In genomic region chr1:182101415-182102041, GRCh38 we compare ENCODE assay signal across 18 cellular contexts. TPM values are rescaled to one million over a fixed set of nuclear protein-coding genes. Genes with fewer than 3 reads are reported as not detected.
A peak's percentile ranks its signal among the peaks of the same experiment; 100 is the strongest.
DNase-seq lines count a peak whose midpoint lies in the region; ATAC-seq, FAIRE-seq and TF ChIP-seq lines count a peak whose summit lies in the region.
"Had no signal": no experiment of that assay in that cellular context is flagged by ENCODE, and none has a peak within 500 bp of the region (broad histone marks: within the 10 kb centered on the region; RNA-seq: fewer than 3 reads in every experiment).

No MANE protein-coding gene starts in this region.

- no peaks in the 10 kb centered on the region for H3K23me2 ChIP-seq in H1 (ENCODE audit: low read depth, low read length)

- intact Hi-C loops in cardiac septum (cut with DNase I): no loop called here
- intact Hi-C loops in activated naive CD4-positive, alpha-beta T cell treated with anti-CD3 and anti-CD28 coated beads for 36 hours (cut with micrococcal nuclease): no loop called here
- intact Hi-C loops in Right ventricle myocardium superior (cut with DNase I): no loop called here

- H3K4me3 ChIP-seq in cardiac muscle cell: no peak overlapping the region
- H3K4me3 ChIP-seq in H1 (ENCODE audit: extremely low read depth in 1 of 4, insufficient read depth in 2 of 4, low read depth in 3 of 4, low read length in 4 of 4): peak overlapping the region in 1 of 4 experiments; percentile 41; a peak in 1 of 8 replicates
- H3K4me3 ChIP-seq in mesodermal cell (ENCODE audit: extremely low read depth, insufficient read depth, low read length, poor library complexity, severe bottlenecking): no peak overlapping the region
- H3K4me3 ChIP-seq: GM12878, K562, upper lobe of left lung had no signal

- H3K56ac ChIP-seq in H1 (replicated peaks; ENCODE audit: insufficient read length, low read depth, low read length): no peak overlapping the region

- peak overlapping the region; percentile 97; the same call in 1 of the 2 replicates for H2BK5ac ChIP-seq in H1 (ENCODE audit: low read depth, low read length)

- H3K9me3 ChIP-seq in cardiac muscle cell (ENCODE audit: low read depth): no peaks in the 10 kb centered on the region
- no peaks in the 10 kb centered on the region; a peak in 1 of 4 replicates for H3K9me3 ChIP-seq in H1 (ENCODE audit: insufficient read depth in 2 of 2, low read depth in 1 of 2, low read length in 1 of 2)
- H3K9me3 ChIP-seq in mesodermal cell (ENCODE audit: control insufficient read depth, low read length): no peaks in the 10 kb centered on the region

- TF ChIP-seq POLR2A in H1 (IDR thresholded peaks at IDR 0.05; ENCODE audit: control extremely low read depth in 1 of 2, low read depth in 2 of 2, low read length in 2 of 2): peak; percentile 40 to 48; a peak in 2 of 3 replicates

- no peaks in the 10 kb centered on the region for H3K36me3 Mint-ChIP-seq in activated naive CD4-positive, alpha-beta T cell treated with anti-CD3 and anti-CD28 coated beads for 36 hours (ENCODE audit: low read depth)
- H3K36me3 Mint-ChIP-seq in activated CD4-positive, alpha-beta memory T cell treated with anti-CD3 and anti-CD28 coated beads, Interleukin-2, amount 10 ng/mL, durations not matched to agents 7 days and 5 days (ENCODE audit: low read depth): peaks cover 3% of the 10 kb centered on the region

- peak overlapping the region; percentile 60 for H2BK12ac ChIP-seq in H1 (ENCODE audit: low read depth, low read length)

- CTCF ChIA-PET in H1 (lab: Charles Lee; ENCODE audit: partially characterized antibody): interaction anchor here (0.9 to 2.3 kb wide), 9 partner anchors 10 to 356 kb away, joined by 3 to 7 read pairs (median 5); no protein-coding TSS in a partner anchor
- CTCF ChIA-PET in activated naive CD4-positive, alpha-beta T cell treated with anti-CD3 and anti-CD28 coated beads for 36 hours (lab: Charles Lee): no interaction called here
- CTCF ChIA-PET in activated CD4-positive, alpha-beta memory T cell treated with anti-CD3 and anti-CD28 coated beads, Interleukin-2, amount 10 ng/mL, durations not matched to agents 7 days and 5 days (lab: Charles Lee): no interaction called here

- no peak for TF ChIP-seq CTCF in cardiac muscle cell (IDR thresholded peaks at IDR 0.05; ENCODE audit: low read depth, low read length)
- no peak for TF ChIP-seq CTCF in H1 (IDR thresholded peaks at IDR 0.05; ENCODE audit: control extremely low read depth in 1 of 3, insufficient read depth in 1 of 3, low read depth in 1 of 3, low read length in 3 of 3)

- H3K4me1 Mint-ChIP-seq in activated naive CD4-positive, alpha-beta T cell treated with anti-CD3 and anti-CD28 coated beads for 36 hours (ENCODE audit: low read depth): no peaks in the 10 kb centered on the region
- peaks cover 4% of the 10 kb centered on the region for H3K4me1 Mint-ChIP-seq in activated CD4-positive, alpha-beta memory T cell treated with anti-CD3 and anti-CD28 coated beads, Interleukin-2, amount 10 ng/mL, durations not matched to agents 7 days and 5 days

- no peaks in the 10 kb centered on the region for H3K27me3 ChIP-seq in cardiac muscle cell
- H3K27me3 ChIP-seq in H1 (replicated peaks in 1 of 4; ENCODE audit: control insufficient read depth in 3 of 4, extremely low read depth in 1 of 4, insufficient read depth in 3 of 4, low read length in 3 of 4): no peaks in the 10 kb centered on the region
- H3K27me3 ChIP-seq: upper lobe of left lung had no signal

- no peak overlapping the region for H4K8ac ChIP-seq in H1 (ENCODE audit: extremely low read depth, insufficient read depth, low read length)

- H3K27ac ChIP-seq in cardiac muscle cell: peak overlapping the region; percentile 11
- H3K27ac ChIP-seq in H1 (ENCODE audit: low read depth, low read length): peak overlapping the region; percentile 79; the same call in 1 of the 2 replicates
- H3K27ac ChIP-seq in mesodermal cell (ENCODE audit: low read depth, low read length, severe bottlenecking): peak overlapping the region; percentile 6
- H3K27ac ChIP-seq: upper lobe of left lung had no signal

- H4K5ac ChIP-seq in H1 (ENCODE audit: insufficient read length, low read depth, low read length): peak overlapping the region; percentile 90

- no peak overlapping the region for H3K14ac ChIP-seq in H1 (ENCODE audit: insufficient read length)

- H3K27ac Mint-ChIP-seq in activated naive CD4-positive, alpha-beta T cell treated with anti-CD3 and anti-CD28 coated beads for 36 hours: no peak overlapping the region
- H3K27ac Mint-ChIP-seq in activated CD4-positive, alpha-beta memory T cell treated with anti-CD3 and anti-CD28 coated beads, Interleukin-2, amount 10 ng/mL, durations not matched to agents 7 days and 5 days: no peak overlapping the region
- H3K27ac Mint-ChIP-seq: activated T-helper 2 cell treated with anti-CD3 and anti-CD28 coated beads, Interferon-gamma antibody, Interleukin-2, Interleukin-4, amounts not matched to agents 10 μg/mL and 5 μg/mL and 100 μg/mL, durations not matched to agents 14 hours and 24 hours and 36 hours had no signal

- H3K36me3 ChIP-seq in cardiac muscle cell (no peaks in the 10 kb centered on the region), H1 (ENCODE audit: control insufficient read depth in 2 of 4, insufficient read depth in 4 of 4, low read length in 3 of 4) (no peaks in the 10 kb centered on the region; a peak in 1 of 8 replicates), mesodermal cell (ENCODE audit: control insufficient read depth, insufficient read depth, low read length) (no peaks in the 10 kb centered on the region)
- H3K36me3 ChIP-seq: upper lobe of left lung had no signal

- H2BK15ac ChIP-seq in H1 (ENCODE audit: low read length): no peak overlapping the region

- H3K4me2 ChIP-seq in H1 (ENCODE audit: insufficient read depth in 1 of 2, low read depth in 2 of 2, low read length in 2 of 2): peak overlapping the region; percentile 39 to 51

- H3K9ac ChIP-seq in H1 (replicated peaks in 1 of 4; ENCODE audit: extremely low read depth in 1 of 4, low read depth in 3 of 4, low read length in 3 of 4): no peak overlapping the region; a peak in 1 of 7 replicates

- no peaks in the 10 kb centered on the region for H3K27me3 Mint-ChIP-seq in activated naive CD4-positive, alpha-beta T cell treated with anti-CD3 and anti-CD28 coated beads for 36 hours (ENCODE audit: low read depth)
- H3K27me3 Mint-ChIP-seq in activated CD4-positive, alpha-beta memory T cell treated with anti-CD3 and anti-CD28 coated beads, Interleukin-2, amount 10 ng/mL, durations not matched to agents 7 days and 5 days: peaks cover 56% of the 10 kb centered on the region

- no peak overlapping the region for H3K23ac ChIP-seq in H1 (ENCODE audit: insufficient read length)

- no peaks in the 10 kb centered on the region for H3K79me2 ChIP-seq in H1 (ENCODE audit: control insufficient read depth in 1 of 2, insufficient read depth in 2 of 2, low read length in 2 of 2)

- no peak overlapping the region for H2AK5ac ChIP-seq in H1 (ENCODE audit: low read depth, low read length)

- peaks cover 4% of the 10 kb centered on the region for H3K9me3 Mint-ChIP-seq in activated naive CD4-positive, alpha-beta T cell treated with anti-CD3 and anti-CD28 coated beads for 36 hours
- H3K9me3 Mint-ChIP-seq in activated CD4-positive, alpha-beta memory T cell treated with anti-CD3 and anti-CD28 coated beads, Interleukin-2, amount 10 ng/mL, durations not matched to agents 7 days and 5 days: peaks cover 2% of the 10 kb centered on the region

- DNase-seq in cardiac muscle cell (ENCODE audit: low read depth in 1 of 2, low spot score in 1 of 2) (peak in 1 of 2 donors; percentile 42), cardiac septum (ENCODE audit: low spot score) (no peak), H1 (ENCODE audit: low read depth in 1 of 2, low spot score in 2 of 2) (peak; percentile 76 to 92), Right ventricle myocardium superior (no peak)
- no peak for DNase-seq in activated naive CD4-positive, alpha-beta T cell treated with anti-CD3 and anti-CD28 coated beads for 36 hours
- no peak for DNase-seq in stimulated activated CD4-positive, alpha-beta T cell treated with anti-CD3 and anti-CD28 coated beads, Interleukin-4, amount 100 ng/mL, for 1 hour
- DNase-seq in activated CD4-positive, alpha-beta memory T cell treated with anti-CD3 and anti-CD28 coated beads, Interleukin-2, amount 10 ng/mL, durations not matched to agents 7 days and 5 days: no peak
- DNase-seq: activated CD4-positive, alpha-beta T cell treated with anti-CD3 and anti-CD28 coated beads for 4 hours; DMS 273 treated with DMSO at 0.1 percent for 48 hours; hippocampal formation; T-helper 1 cell; upper lobe of left lung had no signal

- peak overlapping the region; percentile 83 for H2BK20ac ChIP-seq in H1 (ENCODE audit: low read length)

- peak; percentile 98 for FAIRE-seq in H1 (lab: Jason Lieb, UNC)
- FAIRE-seq: GM12878, K562 had no signal

- H3K4ac ChIP-seq in H1 (replicated peaks; ENCODE audit: insufficient read length, low read depth, low read length): no peak overlapping the region

- peak overlapping the region; percentile 86 for H2BK120ac ChIP-seq in H1 (replicated peaks; ENCODE audit: low read depth, low read length)

- no peaks in the 10 kb centered on the region for H4K20me1 ChIP-seq in H1 (replicated peaks in 1 of 2; ENCODE audit: control insufficient read depth in 1 of 2, insufficient read depth in 2 of 2, low read length in 2 of 2)

- no peak for ATAC-seq in Right ventricle myocardium superior (ENCODE audit: poor library complexity)
- ATAC-seq: GM12878, K562 had no signal

- no peak overlapping the region for H4K91ac ChIP-seq in H1 (replicated peaks; ENCODE audit: insufficient read length, low read length)

- POLR2A ChIA-PET in H1 (lab: Charles Lee; ENCODE audit: partially characterized antibody): interaction anchor here (0.7 to 2.7 kb wide), 12 partner anchors 8 to 295 kb away, joined by 3 to 17 read pairs (median 4); partner anchors contain the start of gene GLUL
- POLR2A ChIA-PET in activated CD4-positive, alpha-beta memory T cell treated with anti-CD3 and anti-CD28 coated beads, Interleukin-2, amount 10 ng/mL, durations not matched to agents 7 days and 5 days (lab: Charles Lee): no interaction called here

- no peak overlapping the region for H3K4me3 Mint-ChIP-seq in activated naive CD4-positive, alpha-beta T cell treated with anti-CD3 and anti-CD28 coated beads for 36 hours
- H3K4me3 Mint-ChIP-seq in activated CD4-positive, alpha-beta memory T cell treated with anti-CD3 and anti-CD28 coated beads, Interleukin-2, amount 10 ng/mL, durations not matched to agents 7 days and 5 days: no peak overlapping the region

- peak; percentile 33 to 98 for TF ChIP-seq EP300 in H1 (IDR thresholded peaks at IDR 0.05; ENCODE audit: borderline replicate concordance in 1 of 2, low read depth in 2 of 2, low read length in 2 of 2)

- H3K4me1 ChIP-seq in cardiac muscle cell (ENCODE audit: low read depth) (peaks cover 6% of the 10 kb centered on the region), H1 (replicated peaks in 1 of 4; ENCODE audit: control insufficient read depth in 3 of 4, insufficient read depth in 4 of 4, low read length in 3 of 4) (peaks cover 2 to 13% (median 11%) of the 10 kb centered on the region in 4 experiments; a peak in 6 of 7 replicates), mesodermal cell (ENCODE audit: control insufficient read depth, insufficient read depth, low read length, poor library complexity, severe bottlenecking) (peaks cover 11% of the 10 kb centered on the region)
- H3K4me1 ChIP-seq: upper lobe of left lung had no signal

- peak overlapping the region; percentile 51; the same call in 1 of the 2 replicates for H3K18ac ChIP-seq in H1 (ENCODE audit: extremely low read depth, low read length)

- peak in 1 of 2 experiments; percentile 22; a peak in 2 of 4 replicates for TF ChIP-seq RAD21 in H1 (IDR thresholded peaks at IDR 0.05 in 1 of 2, conservative IDR thresholded peaks at IDR 0.05 in 1 of 2; ENCODE audit: low read depth in 2 of 2, low read length in 2 of 2)

- WGBS in H1 (ENCODE audit: extremely low coverage in 1 of 2, insufficient coverage in 1 of 2, insufficient read length in 1 of 2, insufficient replicate concordance in 2 of 2, low coverage in 1 of 2, low lambda C conversion rate in 2 of 2, missing lambda C conversion rate in 1 of 2), 2 experiments: 6% methylated on average over 8 of the region's 8 CpGs; no CpG with 5 or more reads in 1 of the 2 experiments
- 18 to 20% methylated on average over 2 to 3 of the region's 8 CpGs for WGBS in mesodermal cell (ENCODE audit: insufficient coverage in 2 of 2), 2 experiments

- no peak overlapping the region for H2AFZ ChIP-seq in H1 (ENCODE audit: low read length)

- no peaks in the 10 kb centered on the region for H3K79me1 ChIP-seq in H1 (ENCODE audit: low read depth, low read length)

RNA-seq across cellular contexts. Expression of gene ZNF648, which starts 40.0 kb away (rescaled TPM):
- total RNA-seq in cardiac muscle cell (0.12 and 0.39 TPM in 2 replicates), cardiac septum (not detected), Right ventricle myocardium superior (not detected)
- polyA plus RNA-seq in cardiac muscle cell (not detected in 2 replicates), H1 (2011; rRNA removed) (0.53 and 0.64 TPM in 2 replicates)
- total RNA-seq in H1 (2021; fragmentation: NEBNext Ultra II Directional; extraction: Animal tissue kit (Norgen Biotek cat#: 25700)): 0.20 and 0.23 TPM in 2 replicates
- 0.49 TPM for polyA plus RNA-seq in H1 (2011; cell fraction: cytosol; rRNA removed)
- polyA plus RNA-seq in H1 (2011; cell fraction: nucleus; rRNA removed): 0.90 TPM
- polyA plus RNA-seq in H1 (2012, experiment 1 of 2): 0.12 to 0.20 TPM (median 0.18 TPM) in 4 replicates
- 0.04 TPM for polyA plus RNA-seq in H1 (2012, experiment 2 of 2)
- 0.22 TPM for polyA plus RNA-seq in H1 (2013, experiment 1 of 2)
- 0.20 TPM for polyA plus RNA-seq in H1 (2013, experiment 2 of 2)
- polyA minus RNA-seq in H1 (2011; rRNA and poly(A)+ RNA removed): 1.3 and 1.6 TPM in 2 replicates
- 0.88 TPM for polyA minus RNA-seq in H1 (2011; cell fraction: cytosol; rRNA and poly(A)+ RNA removed)
- 2.3 TPM for polyA minus RNA-seq in H1 (2011; cell fraction: nucleus; rRNA and poly(A)+ RNA removed)
- not detected for polyA plus RNA-seq in mesodermal cell (2013, experiment 1 of 2)
- polyA plus RNA-seq in mesodermal cell (2013, experiment 2 of 2): not detected
- not detected for total RNA-seq in activated naive CD4-positive, alpha-beta T cell treated with anti-CD3 and anti-CD28 coated beads for 36 hours
- not detected for total RNA-seq in activated CD4-positive, alpha-beta memory T cell treated with anti-CD3 and anti-CD28 coated beads, Interleukin-2, amount 10 ng/mL, durations not matched to agents 7 days and 5 days
- total RNA-seq: activated T-helper 2 cell treated with anti-CD3 and anti-CD28 coated beads, Interferon-gamma antibody, Interleukin-2, Interleukin-4, amounts not matched to agents 10 μg/mL and 5 μg/mL and 100 μg/mL, durations not matched to agents 14 hours and 24 hours and 36 hours; epithelial cell of proximal tubule; GM12878 had no signal
- polyA plus RNA-seq: AG04450 had no signal

Comparison
In these comparisons a context has a peak if more than half of its experiments do, and no peak if none do; other contexts are left out.
1. DNase-seq: peak in H1 (2 of 2); none in cardiac septum (single experiment), activated naive CD4-positive, alpha-beta T cell treated with anti-CD3 and anti-CD28 coated beads for 36 hours (single experiment), stimulated activated CD4-positive, alpha-beta T cell treated with anti-CD3 and anti-CD28 coated beads, Interleukin-4, amount 100 ng/mL, for 1 hour (single experiment), Right ventricle myocardium superior (single experiment) and activated CD4-positive, alpha-beta memory T cell treated with anti-CD3 and anti-CD28 coated beads, Interleukin-2, amount 10 ng/mL, durations not matched to agents 7 days and 5 days (single experiment).
2. H3K27ac ChIP-seq: peak in every context shown above with its lines; median percentile 79 in H1; 11 in cardiac muscle cell; 6 in mesodermal cell.